Comparison of ENCODE assay signal across 21 cellular contexts in genomic region chrX:2526390-2526789, GRCh38.
"Had no signal": no experiment of that assay in that cellular context is flagged by ENCODE, and none has a peak within 500 bp of the region (broad histone marks: within the 10 kb centered on the region; RNA-seq: fewer than 3 reads in every experiment).

No MANE protein-coding gene starts in this region.

- H3K27ac Mint-ChIP-seq: progenitor cell of endocrine pancreas; stimulated activated naive CD8-positive, alpha-beta T cell treated with anti-CD3 and anti-CD28 coated beads, Interleukin-15, Interleukin-2, amounts not matched to agents 100 ng/mL and 50 ng/mL, for 24 hours had no signal

- H2AFZ ChIP-seq: hepatocyte had no signal

- H3K9me3 ChIP-seq: colonic mucosa, ovary, tibial artery, upper lobe of left lung, uterus had no signal

- H3K4me2 ChIP-seq: hepatocyte had no signal

- H3K79me2 ChIP-seq: hepatocyte had no signal

- H3K4me3 Mint-ChIP-seq: naive thymus-derived CD8-positive, alpha-beta T cell; stimulated activated naive CD8-positive, alpha-beta T cell treated with anti-CD3 and anti-CD28 coated beads, Interleukin-15, Interleukin-2, amounts not matched to agents 100 ng/mL and 50 ng/mL, for 24 hours had no signal

- ATAC-seq: foreskin keratinocyte; left colon; left ventricle myocardium superior; naive thymus-derived CD8-positive, alpha-beta T cell; right cardiac atrium had no signal

- H3K27me3 ChIP-seq: colonic mucosa, foreskin keratinocyte, hepatocyte, ovary, upper lobe of left lung, uterus had no signal

- H3K36me3 ChIP-seq: colonic mucosa, ovary, tibial artery, upper lobe of left lung, uterus had no signal

- H3K27ac ChIP-seq: colonic mucosa, foreskin keratinocyte, hepatocyte, ovary, tibial artery, upper lobe of left lung, uterus had no signal

- H3K4me1 ChIP-seq: colonic mucosa, foreskin keratinocyte, tibial artery, upper lobe of left lung, uterus had no signal

- H3K4me3 ChIP-seq: colonic mucosa, hepatocyte, lung, ovary, tibial artery, upper lobe of left lung, uterus had no signal

- DNase-seq: colonic mucosa; dermis blood vessel endothelial cell; erythroblast; foreskin keratinocyte; head of caudate nucleus; left colon; left ventricle myocardium superior; mesendoderm; naive thymus-derived CD8-positive, alpha-beta T cell; nucleus accumbens; ovary; right cardiac atrium; small intestine; stimulated activated CD4-positive, alpha-beta T cell treated with anti-CD3 and anti-CD28 coated beads, Interleukin-12 subunit alpha, Interleukin-12 subunit beta, amount 100 ng/mL, for 4 hours; tibial artery; upper lobe of left lung; uterus had no signal
